Comparison of ENCODE assay signal across 14 cellular contexts in the genomic region with DNA sequence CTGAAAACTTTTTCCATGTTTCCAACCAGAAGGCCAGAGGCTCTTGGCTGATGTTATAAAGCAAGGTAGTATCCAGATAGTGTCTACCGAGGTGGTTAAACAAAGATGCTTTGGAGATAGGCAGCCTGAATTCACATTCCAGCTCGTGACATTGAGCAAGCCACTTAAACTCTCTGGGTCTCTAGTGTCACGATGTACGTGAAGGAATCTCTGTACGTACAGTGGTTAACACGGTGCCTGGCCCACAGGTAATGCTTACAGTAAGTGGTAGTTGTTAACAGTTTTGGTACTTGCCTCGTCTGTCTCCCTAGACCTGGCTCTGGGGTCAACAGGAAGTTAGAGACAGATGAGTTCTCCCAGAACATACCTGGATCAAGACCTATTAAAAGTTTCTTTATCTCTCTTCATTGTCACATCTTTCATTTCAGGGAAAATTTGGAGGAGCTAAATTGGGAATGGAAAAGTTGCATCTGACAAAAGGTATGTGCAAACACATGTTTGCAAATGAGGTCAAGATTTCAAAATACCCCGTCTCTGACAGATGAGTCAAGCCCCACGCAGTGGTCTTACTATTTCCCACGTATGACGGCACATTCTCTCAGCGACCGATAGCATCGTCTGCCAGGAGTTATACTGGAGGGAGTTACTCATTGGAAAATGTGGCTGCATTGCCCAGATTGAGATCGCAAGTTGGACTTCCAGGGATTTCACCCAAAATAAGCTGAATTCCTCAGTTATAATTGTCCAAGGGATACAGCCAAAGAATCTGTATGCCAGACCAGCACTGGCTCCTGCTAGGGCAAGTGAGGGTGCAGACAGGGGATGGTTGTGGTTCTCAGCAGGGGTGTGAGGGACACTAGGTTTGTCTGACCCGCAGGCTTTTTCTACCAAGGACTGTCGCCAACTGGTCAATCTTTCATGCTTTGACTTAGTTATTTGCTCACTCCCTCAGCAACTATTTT. TPM values are rescaled to one million over a fixed set of nuclear protein-coding genes. Genes with fewer than 3 reads are reported as not detected.
DNase-seq lines count a peak whose midpoint lies in the region; ATAC-seq, FAIRE-seq and TF ChIP-seq lines count a peak whose summit lies in the region.
"Had no signal": no experiment of that assay in that cellular context is flagged by ENCODE, and none has a peak within 500 bp of the region (broad histone marks: within the 10 kb centered on the region; RNA-seq: fewer than 3 reads in every experiment).

No MANE protein-coding gene starts in this region.

- H3K27ac ChIP-seq in kidney (ENCODE audit: low read depth in 2 of 2, low read length in 2 of 2), result no peak overlapping the region
- H3K27ac ChIP-seq: BLaER1 treated with 17β-estradiol and CSF1 and Interleukin-3, amounts not matched to agents 10 nM and 100 nM; epithelial cell of prostate had no signal

- no peak overlapping the region for H3K4me3 ChIP-seq in AG04449 (ENCODE audit: low read depth, low read length)
- no peak overlapping the region for H3K4me3 ChIP-seq in HFF-Myc (replicated peaks; ENCODE audit: low read depth, low read length)
- H3K4me3 ChIP-seq in kidney (ENCODE audit: low read length in 2 of 2), result no peak overlapping the region
- H3K4me3 ChIP-seq: BLaER1 treated with 17β-estradiol and CSF1 and Interleukin-3, amounts not matched to agents 10 nM and 100 nM had no signal

- no peaks in the 10 kb centered on the region for H3K9me3 ChIP-seq in kidney (ENCODE audit: control insufficient read depth in 1 of 2, low read length in 2 of 2)
- H3K9me3 ChIP-seq: BLaER1 treated with 17β-estradiol and CSF1 and Interleukin-3, amounts not matched to agents 10 nM and 100 nM had no signal

- H3K36me3 ChIP-seq in kidney (ENCODE audit: control insufficient read depth in 1 of 2, insufficient read depth in 2 of 2, low read length in 2 of 2), result no peaks in the 10 kb centered on the region
- H3K36me3 ChIP-seq: BLaER1 treated with 17β-estradiol and CSF1 and Interleukin-3, amounts not matched to agents 10 nM and 100 nM had no signal

- POLR2A ChIA-PET in AG04449 (lab: Yijun Ruan, JAX), result interaction anchor here (0.6 kb wide), 1 partner anchor 273 kb away, joined by 3 read pairs; no protein-coding TSS in a partner anchor
- POLR2A ChIA-PET in activated CD8-positive, alpha-beta T cell treated with anti-CD3 and anti-CD28 coated beads, Interleukin-2, amount 10 ng/mL, durations not matched to agents 7 days and 5 days (lab: Charles Lee), result no interaction called here

- CTCF ChIA-PET in AG04449 (lab: Yijun Ruan, JAX), result interaction anchor here (1.1 kb wide), 1 partner anchor 65 kb away, joined by 3 read pairs; no protein-coding TSS in a partner anchor
- CTCF ChIA-PET in activated CD8-positive, alpha-beta T cell treated with anti-CD3 and anti-CD28 coated beads, Interleukin-2, amount 10 ng/mL, durations not matched to agents 7 days and 5 days (lab: Charles Lee), result interaction anchor here (1.3 kb wide), 2 partner anchors 104 to 239 kb away, joined by 4 read pairs; no protein-coding TSS in a partner anchor

- DNase-seq in AG04449 (ENCODE audit: low read depth, low spot score) (peak; percentile 95), HFF-Myc (ENCODE audit: extremely low read depth, low read depth) (peak; percentile 48), chondrocyte (ENCODE audit: low spot score) (no peak), non-pigmented ciliary epithelial cell (ENCODE audit: low read depth) (peak; percentile 82), kidney (no peak)
- DNase-seq in stimulated activated naive CD8-positive, alpha-beta T cell treated with anti-CD3 and anti-CD28 coated beads, Interleukin-15, Interleukin-2, amounts not matched to agents 100 U/mL and 50 U/mL, for 24 hours, result no peak
- no peak for DNase-seq in activated CD8-positive, alpha-beta T cell treated with anti-CD3 and anti-CD28 coated beads, Interleukin-2, amount 10 ng/mL, durations not matched to agents 7 days and 5 days
- DNase-seq: activated T-cell treated with anti-CD3 and anti-CD28 coated beads, Interleukin-2, amount 50 U/mL, for 4 hours; immature natural killer cell; small intestine had no signal

- peaks cover 19% of the 10 kb centered on the region for H3K4me1 Mint-ChIP-seq in chondrocyte (ENCODE audit: low read depth)
- H3K4me1 Mint-ChIP-seq in activated CD8-positive, alpha-beta T cell treated with anti-CD3 and anti-CD28 coated beads, Interleukin-2, amount 10 ng/mL, durations not matched to agents 7 days and 5 days (ENCODE audit: low read depth), result no peaks in the 10 kb centered on the region
- H3K4me1 Mint-ChIP-seq: immature natural killer cell had no signal

- H3K9me3 Mint-ChIP-seq in chondrocyte (ENCODE audit: low read depth), result peaks cover 3% of the 10 kb centered on the region
- H3K9me3 Mint-ChIP-seq in activated CD8-positive, alpha-beta T cell treated with anti-CD3 and anti-CD28 coated beads, Interleukin-2, amount 10 ng/mL, durations not matched to agents 7 days and 5 days (ENCODE audit: insufficient read depth), result no peaks in the 10 kb centered on the region
- H3K9me3 Mint-ChIP-seq: activated T-cell treated with anti-CD3 and anti-CD28 coated beads, Interleukin-2, amount 50 U/mL, for 4 hours; immature natural killer cell had no signal

- H3K4me3 Mint-ChIP-seq in chondrocyte (ENCODE audit: unreplicated experiment), result no peak overlapping the region
- H3K4me3 Mint-ChIP-seq in activated CD8-positive, alpha-beta T cell treated with anti-CD3 and anti-CD28 coated beads, Interleukin-2, amount 10 ng/mL, durations not matched to agents 7 days and 5 days, result no peak overlapping the region
- H3K4me3 Mint-ChIP-seq: activated T-cell treated with anti-CD3 and anti-CD28 coated beads, Interleukin-2, amount 50 U/mL, for 4 hours; immature natural killer cell had no signal

- TF ChIP-seq CTCF in AG04449 (IDR thresholded peaks at IDR 0.05; ENCODE audit: insufficient read depth, low read length, missing control alignments) (no peak), HFF-Myc (IDR thresholded peaks at IDR 0.05; ENCODE audit: low read depth, low read length, missing control alignments) (no peak), chondrocyte (IDR thresholded peaks at IDR 0.05) (no peak), kidney (IDR thresholded peaks at IDR 0.05; ENCODE audit: borderline replicate concordance, extremely low read depth, insufficient read depth) (no peak)

- H3K27ac Mint-ChIP-seq in chondrocyte (ENCODE audit: unreplicated experiment), result peak overlapping the region; percentile 81
- H3K27ac Mint-ChIP-seq in activated CD8-positive, alpha-beta T cell treated with anti-CD3 and anti-CD28 coated beads, Interleukin-2, amount 10 ng/mL, durations not matched to agents 7 days and 5 days, result no peak overlapping the region
- H3K27ac Mint-ChIP-seq: immature natural killer cell had no signal

- ATAC-seq in stimulated activated naive CD8-positive, alpha-beta T cell treated with anti-CD3 and anti-CD28 coated beads, Interleukin-15, Interleukin-2, amounts not matched to agents 100 U/mL and 50 U/mL, for 24 hours, result no peak
- no peak for ATAC-seq in activated CD8-positive, alpha-beta T cell treated with anti-CD3 and anti-CD28 coated beads, Interleukin-2, amount 10 ng/mL, durations not matched to agents 7 days and 5 days
- ATAC-seq in GM19324 (IDR thresholded peaks at IDR 0.05; ENCODE audit: low FRiP score, unreplicated experiment), result no peak
- ATAC-seq: activated CD4-positive, CD25-positive, alpha-beta regulatory T cell treated with anti-CD3 and anti-CD28 coated beads, Interleukin-2, amount 50 U/mL, for 24 hours; activated T-cell treated with anti-CD3 and anti-CD28 coated beads, Interleukin-2, amount 50 U/mL, for 4 hours had no signal

- H3K27me3 Mint-ChIP-seq in chondrocyte (ENCODE audit: low read depth), result no peaks in the 10 kb centered on the region
- peaks cover 11% of the 10 kb centered on the region for H3K27me3 Mint-ChIP-seq in activated CD8-positive, alpha-beta T cell treated with anti-CD3 and anti-CD28 coated beads, Interleukin-2, amount 10 ng/mL, durations not matched to agents 7 days and 5 days (ENCODE audit: low read depth)

- no peaks in the 10 kb centered on the region for H3K4me1 ChIP-seq in kidney (ENCODE audit: control insufficient read depth in 1 of 2, insufficient read depth in 1 of 2, low read depth in 1 of 2, low read length in 2 of 2)

- no peaks in the 10 kb centered on the region for H3K36me3 Mint-ChIP-seq in chondrocyte (ENCODE audit: low read depth)
- H3K36me3 Mint-ChIP-seq in activated CD8-positive, alpha-beta T cell treated with anti-CD3 and anti-CD28 coated beads, Interleukin-2, amount 10 ng/mL, durations not matched to agents 7 days and 5 days (ENCODE audit: low read depth), result no peaks in the 10 kb centered on the region
- H3K36me3 Mint-ChIP-seq: immature natural killer cell had no signal

- no peak for FAIRE-seq in kidney (lab: Jason Lieb, UNC)
- FAIRE-seq: small intestine had no signal

- intact Hi-C loops in kidney (cut with DNase I), result no loop called here

- H3K9ac ChIP-seq in kidney (ENCODE audit: low read length in 2 of 2), result no peak overlapping the region
- H3K9ac ChIP-seq: BLaER1 treated with 17β-estradiol and CSF1 and Interleukin-3, amounts not matched to agents 10 nM and 100 nM had no signal

RNA-seq across cellular contexts. Expression of a gene that starts 18.9 kb away (rescaled TPM):
- total RNA-seq in chondrocyte (211 to 296 TPM (median 284 TPM) in 3 replicates), kidney (104 TPM)
- polyA plus RNA-seq in kidney (ENCODE audit: insufficient read depth, low read depth, low replicate concordance), result 23.6 TPM
- 1 to 10 TPM; 7.7 to 8.1 TPM for total RNA-seq in activated CD8-positive, alpha-beta T cell treated with anti-CD3 and anti-CD28 coated beads, Interleukin-2, amount 10 ng/mL, durations not matched to agents 7 days and 5 days

Comparison
In these comparisons a context has a peak if more than half of its experiments do, and no peak if none do; other contexts are left out.
1. DNase-seq: peak in AG04449 (single experiment), HFF-Myc (single experiment) and non-pigmented ciliary epithelial cell (single experiment); none in chondrocyte (single experiment), stimulated activated naive CD8-positive, alpha-beta T cell treated with anti-CD3 and anti-CD28 coated beads, Interleukin-15, Interleukin-2, amounts not matched to agents 100 U/mL and 50 U/mL, for 24 hours (single experiment), kidney (single experiment) and activated CD8-positive, alpha-beta T cell treated with anti-CD3 and anti-CD28 coated beads, Interleukin-2, amount 10 ng/mL, durations not matched to agents 7 days and 5 days (single experiment).
2. RNA of a gene that starts 18.9 kb away (total RNA-seq): 211 to 296 TPM in chondrocyte and 104 TPM in kidney (single experiment); 7.7 to 8.1 TPM in activated CD8-positive, alpha-beta T cell treated with anti-CD3 and anti-CD28 coated beads, Interleukin-2, amount 10 ng/mL, durations not matched to agents 7 days and 5 days; every median in the first group is over 10 times any median in the second.